ENCODE assay signal across 17 cellular contexts in the genomic region with DNA sequence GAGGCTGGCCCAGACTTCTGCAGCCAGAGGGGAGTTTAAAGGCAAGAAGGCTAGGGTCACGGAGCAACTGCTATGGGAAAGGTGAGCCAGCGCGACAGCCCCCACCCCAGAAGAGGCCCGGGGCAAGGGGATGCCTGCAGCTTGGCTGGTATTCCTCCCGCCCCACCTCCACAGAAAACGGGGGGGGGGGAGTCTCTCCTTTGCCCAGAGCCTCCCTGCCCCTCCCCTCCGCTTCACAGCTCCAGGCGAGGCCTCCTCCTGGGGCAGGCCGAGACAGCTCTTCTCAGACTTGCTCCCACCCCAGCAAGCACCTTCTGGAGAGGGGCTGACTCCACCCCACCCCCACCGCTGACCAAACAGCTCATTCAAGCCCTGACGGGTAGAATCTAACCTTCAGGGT. TPM values are rescaled to one million over a fixed set of nuclear protein-coding genes. Genes with fewer than 3 reads are reported as not detected.
DNase-seq lines count a peak whose midpoint lies in the region; ATAC-seq and TF ChIP-seq lines count a peak whose summit lies in the region.
"Had no signal": no experiment of that assay in that cellular context is flagged by ENCODE, and none has a peak within 500 bp of the region (broad histone marks: within the 10 kb centered on the region; RNA-seq: fewer than 3 reads in every experiment).

No MANE protein-coding gene starts in this region.

- peaks cover 0 to 29% (median 0%) of the 10 kb centered on the region in 3 experiments for H3K36me3 ChIP-seq in naive thymus-derived CD4-positive, alpha-beta T cell (ENCODE audit: control insufficient read depth in 2 of 3, insufficient read depth in 3 of 3, low read length in 3 of 3)
- peaks cover 33% of the 10 kb centered on the region; the same call in 1 of the 2 replicates for H3K36me3 ChIP-seq in Karpas-422 (ENCODE audit: insufficient read depth, low read length)

- peaks cover 88% of the 10 kb centered on the region for H4K20me1 ChIP-seq in Karpas-422 (ENCODE audit: insufficient read depth, low read depth, low read length)

- H3K9me3 Mint-ChIP-seq in activated naive CD4-positive, alpha-beta T cell treated with anti-CD3 and anti-CD28 coated beads, Interleukin-2, amount 50 U/mL, for 72 hours: no peaks in the 10 kb centered on the region
- H3K9me3 Mint-ChIP-seq in naive thymus-derived CD4-positive, alpha-beta T cell: peaks cover 0 to 2% (median 0%) of the 10 kb centered on the region in 11 donors
- H3K9me3 Mint-ChIP-seq in type B pancreatic cell: no peaks in the 10 kb centered on the region
- H3K9me3 Mint-ChIP-seq: activated T-cell treated with anti-CD3 and anti-CD28 coated beads, Interleukin-2, amount 50 U/mL, for 72 hours had no signal

- H3K27ac ChIP-seq in naive thymus-derived CD4-positive, alpha-beta T cell (ENCODE audit: low read depth, low read length): peak overlapping the region; percentile 1
- H3K27ac ChIP-seq in Karpas-422 (ENCODE audit: low read length): no peak overlapping the region
- H3K27ac ChIP-seq: A549 had no signal

- POLR2A ChIA-PET in naive thymus-derived CD4-positive, alpha-beta T cell (lab: Charles Lee): interaction anchor here (1.5 to 2.2 kb wide), 3 partner anchors 10 to 21 kb away, joined by 3 to 10 read pairs (median 4); no protein-coding TSS in a partner anchor

- H3K9me3 ChIP-seq in naive thymus-derived CD4-positive, alpha-beta T cell (ENCODE audit: control insufficient read depth in 2 of 3, low read length in 3 of 3): no peaks in the 10 kb centered on the region
- H3K9me3 ChIP-seq in Karpas-422 (ENCODE audit: low read length): no peaks in the 10 kb centered on the region
- H3K9me3 ChIP-seq: A549, mucosa of descending colon had no signal

- CTCF ChIA-PET in naive thymus-derived CD4-positive, alpha-beta T cell (lab: Charles Lee): interaction anchor here (1.4 kb wide), 1 partner anchor 10 kb away, joined by 4 read pairs; no protein-coding TSS in a partner anchor

- peak overlapping the region in 3 of 10 donors; percentile 0 to 54 (median 25) for H3K4me3 Mint-ChIP-seq in naive thymus-derived CD4-positive, alpha-beta T cell
- H3K4me3 Mint-ChIP-seq in type B pancreatic cell: no peak overlapping the region
- H3K4me3 Mint-ChIP-seq: activated CD4-positive, alpha-beta T cell treated with anti-CD3 and anti-CD28 coated beads for 36 hours; activated T-cell treated with anti-CD3 and anti-CD28 coated beads, Interleukin-2, amount 50 U/mL, for 72 hours; T-helper 17 cell had no signal

- TF ChIP-seq CTCF in type B pancreatic cell (conservative IDR thresholded peaks at IDR 0.05): no peak

- H3K4me1 ChIP-seq in naive thymus-derived CD4-positive, alpha-beta T cell (ENCODE audit: control insufficient read depth in 2 of 2, insufficient read depth in 2 of 2, low read length in 2 of 2): peaks cover 31 to 53% of the 10 kb centered on the region in 2 donors
- H3K4me1 ChIP-seq in Karpas-422 (ENCODE audit: low read length): peaks cover 21% of the 10 kb centered on the region

- no peak overlapping the region for H3K9ac ChIP-seq in Karpas-422 (ENCODE audit: low read length)

- H3K9me2 ChIP-seq in Karpas-422 (replicated peaks; ENCODE audit: insufficient read depth, low read length): no peaks in the 10 kb centered on the region

- no peak for ATAC-seq in activated naive CD4-positive, alpha-beta T cell treated with anti-CD3 and anti-CD28 coated beads, Interleukin-2, amount 50 U/mL, for 72 hours
- ATAC-seq in esophagus mucosa: peak; percentile 6
- no peak for ATAC-seq in naive thymus-derived CD4-positive, alpha-beta T cell
- ATAC-seq: activated CD4-positive, alpha-beta T cell treated with anti-CD3 and anti-CD28 coated beads for 36 hours; activated T-cell treated with anti-CD3 and anti-CD28 coated beads, Interleukin-2, amount 50 U/mL, for 72 hours; mucosa of descending colon; T-helper 17 cell had no signal

- peaks cover 8 to 21% of the 10 kb centered on the region in 2 donors for H3K36me3 Mint-ChIP-seq in activated naive CD4-positive, alpha-beta T cell treated with anti-CD3 and anti-CD28 coated beads, Interleukin-2, amount 50 U/mL, for 72 hours
- H3K36me3 Mint-ChIP-seq in naive thymus-derived CD4-positive, alpha-beta T cell: peaks cover 0 to 18% (median 9%) of the 10 kb centered on the region in 5 donors
- H3K36me3 Mint-ChIP-seq in type B pancreatic cell: peaks cover 19% of the 10 kb centered on the region

- peak overlapping the region; percentile 34 to 78 for H3K27ac Mint-ChIP-seq in activated naive CD4-positive, alpha-beta T cell treated with anti-CD3 and anti-CD28 coated beads, Interleukin-2, amount 50 U/mL, for 72 hours
- peak overlapping the region in 4 of 9 donors; percentile 51 to 81 (median 64) for H3K27ac Mint-ChIP-seq in naive thymus-derived CD4-positive, alpha-beta T cell
- peak overlapping the region; percentile 68 for H3K27ac Mint-ChIP-seq in type B pancreatic cell
- H3K27ac Mint-ChIP-seq: activated CD4-positive, alpha-beta T cell treated with anti-CD3 and anti-CD28 coated beads for 36 hours; activated T-cell treated with anti-CD3 and anti-CD28 coated beads, Interleukin-2, amount 50 U/mL, for 72 hours had no signal

- H3K4me2 ChIP-seq in Karpas-422 (ENCODE audit: low read depth, low read length, poor library complexity, severe bottlenecking): no peak overlapping the region
- H3K4me2 ChIP-seq: A549 had no signal

- H3K27me3 Mint-ChIP-seq in naive thymus-derived CD4-positive, alpha-beta T cell: no peaks in the 10 kb centered on the region
- no peaks in the 10 kb centered on the region for H3K27me3 Mint-ChIP-seq in type B pancreatic cell
- H3K27me3 Mint-ChIP-seq: activated CD4-positive, alpha-beta T cell treated with anti-CD3 and anti-CD28 coated beads for 36 hours; T-helper 17 cell had no signal

- intact Hi-C loops in naive thymus-derived CD4-positive, alpha-beta T cell (cut with micrococcal nuclease): no loop called here

- no peaks in the 10 kb centered on the region for H3K27me3 ChIP-seq in naive thymus-derived CD4-positive, alpha-beta T cell (ENCODE audit: control insufficient read depth in 2 of 2, insufficient read depth in 2 of 2, low read length in 2 of 2)
- H3K27me3 ChIP-seq in Karpas-422 (ENCODE audit: low read length): no peaks in the 10 kb centered on the region

- no peak overlapping the region for H3K4me3 ChIP-seq in naive thymus-derived CD4-positive, alpha-beta T cell (ENCODE audit: low read length)
- H3K4me3 ChIP-seq in Karpas-422 (ENCODE audit: low read length): no peak overlapping the region
- H3K4me3 ChIP-seq: A549, mucosa of descending colon had no signal

- peaks cover 56 to 99% (median 86%) of the 10 kb centered on the region in 7 donors for H3K4me1 Mint-ChIP-seq in naive thymus-derived CD4-positive, alpha-beta T cell
- peaks cover 53% of the 10 kb centered on the region for H3K4me1 Mint-ChIP-seq in type B pancreatic cell (ENCODE audit: unreplicated experiment)

- no peak overlapping the region for H2AFZ ChIP-seq in Karpas-422 (ENCODE audit: low read length)

- no peak for DNase-seq in activated naive CD4-positive, alpha-beta T cell treated with anti-CD3 and anti-CD28 coated beads, Interleukin-2, amount 50 U/mL, for 72 hours (ENCODE audit: low spot score in 2 of 2)
- DNase-seq in activated naive CD4-positive, alpha-beta T cell treated with anti-CD3 and anti-CD28 coated beads, Interleukin-2, amount 50 U/mL, for 16 hours: no peak
- no peak for DNase-seq in naive thymus-derived CD4-positive, alpha-beta T cell
- DNase-seq in type B pancreatic cell (ENCODE audit: extremely low spot score, unreplicated experiment) (no peak), NOMO-1 treated with dmso at 0.1 percent for 144 hours (lab: John Stamatoyannopoulos, UW; ENCODE audit: unreplicated experiment) (no peak), Karpas-422 (no peak), NCI-H1092 treated with DMSO at 0.1 percent for 48 hours (lab: John Stamatoyannopoulos, UW) (no peak)
- DNase-seq: activated CD4-positive, alpha-beta T cell treated with anti-CD3 and anti-CD28 coated beads for 36 hours; activated T-cell treated with anti-CD3 and anti-CD28 coated beads, Interleukin-2, amount 50 U/mL, for 72 hours; effector memory CD4-positive, alpha-beta T cell; mucosa of descending colon; NCI-H187 treated with DMSO at 0.1 percent for 48 hours; NCI-H748 treated with DMSO at 0.1 percent for 48 hours; T-helper 17 cell; trophoblast cell had no signal

- peaks cover 100% of the 10 kb centered on the region for H3K79me2 ChIP-seq in Karpas-422 (ENCODE audit: low read length)

RNA-seq across cellular contexts. Expression of a gene that starts 13.4 kb away (rescaled TPM):
- total RNA-seq in activated naive CD4-positive, alpha-beta T cell treated with anti-CD3 and anti-CD28 coated beads, Interleukin-2, amount 50 U/mL, for 72 hours: 100 to 1,000 TPM; 136 to 237 TPM
- total RNA-seq in esophagus mucosa: 58.9 TPM
- total RNA-seq in naive thymus-derived CD4-positive, alpha-beta T cell: 100 to 1,000 TPM in 4 of 5 experiments, 10 to 100 TPM in 1; 86.1 to 229 (median 136) TPM
- polyA plus RNA-seq in naive thymus-derived CD4-positive, alpha-beta T cell: 100 to 1,000 TPM in 1 of 2 donors, 10 to 100 TPM in 1; 89.6 to 111 TPM
- 167 and 222 TPM in 2 replicates for total RNA-seq in type B pancreatic cell (ENCODE audit: low replicate concordance)
- 99.5 and 184 TPM in 2 replicates for total RNA-seq in Karpas-422 (2014; rRNA removed; shearing (Covaris generic); ENCODE audit: low replicate concordance)
